1 cellular context compared by ENCODE assay signal in the genomic region with DNA sequence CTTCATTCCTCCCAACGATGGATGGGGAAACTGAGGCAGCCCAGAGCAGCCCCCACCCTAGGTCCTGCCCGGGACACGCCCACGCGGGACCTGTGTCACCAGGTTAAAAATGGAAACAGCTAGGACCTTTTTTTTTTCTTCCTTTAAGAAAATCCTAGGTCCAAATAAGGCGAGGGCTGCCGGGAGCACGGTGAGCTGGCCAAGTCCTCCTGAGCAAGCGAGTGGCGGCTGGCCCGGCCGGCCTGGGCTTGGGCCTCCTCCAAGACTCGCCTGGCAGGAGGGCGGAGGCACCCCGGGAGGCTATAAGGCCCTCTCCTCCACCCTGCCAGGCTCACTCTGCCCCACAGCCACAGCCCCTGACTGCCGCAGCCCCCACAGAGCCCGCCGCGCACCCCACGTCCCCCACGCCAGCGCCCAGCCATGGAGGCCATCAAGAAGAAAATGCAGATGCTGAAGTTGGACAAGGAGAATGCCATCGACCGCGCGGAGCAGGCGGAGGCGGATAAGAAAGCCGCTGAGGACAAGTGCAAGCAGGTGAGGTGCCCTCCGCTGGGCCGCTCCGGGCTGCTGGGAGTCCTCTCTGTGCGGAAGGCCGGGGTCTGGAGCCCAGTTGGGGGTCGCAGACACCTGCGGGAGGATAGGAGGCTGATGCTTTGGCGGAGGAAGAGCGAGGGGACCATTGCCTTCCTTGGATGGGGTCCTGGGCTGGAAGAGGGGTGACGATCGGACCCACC.
TF ChIP-seq lines count a peak whose summit lies in the region.

No MANE protein-coding gene starts in this region.

TF ChIP-seq in H1, 55 proteins besides CTCF, POLR2A, EP300 and RAD21:
- TF ChIP-seq CTBP2 (IDR thresholded peaks at IDR 0.05; ENCODE audit: borderline replicate concordance, insufficient read depth, insufficient read length, low read length) (no peak), GTF2F1 (IDR thresholded peaks at IDR 0.05; ENCODE audit: borderline replicate concordance, low read depth, low read length) (no peak), ZNF274 (IDR thresholded peaks at IDR 0.05; ENCODE audit: borderline replicate concordance, extremely low read depth, low read length) (no peak), BACH1 (IDR thresholded peaks at IDR 0.05; ENCODE audit: low read length) (no peak), JUND (IDR thresholded peaks at IDR 0.05; ENCODE audit: low read length) (no peak), SRF (IDR thresholded peaks at IDR 0.05; ENCODE audit: low read depth, low read length) (no peak), ASH2L (IDR thresholded peaks at IDR 0.05; ENCODE audit: low read length) (no peak)
- TF ChIP-seq, protein P1, sequence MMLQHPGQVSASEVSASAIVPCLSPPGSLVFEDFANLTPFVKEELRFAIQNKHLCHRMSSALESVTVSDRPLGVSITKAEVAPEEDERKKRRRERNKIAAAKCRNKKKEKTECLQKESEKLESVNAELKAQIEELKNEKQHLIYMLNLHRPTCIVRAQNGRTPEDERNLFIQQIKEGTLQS (IDR thresholded peaks at IDR 0.05; ENCODE audit: insufficient read depth, low read depth, low read length): no peak
- TF ChIP-seq, protein P2, sequence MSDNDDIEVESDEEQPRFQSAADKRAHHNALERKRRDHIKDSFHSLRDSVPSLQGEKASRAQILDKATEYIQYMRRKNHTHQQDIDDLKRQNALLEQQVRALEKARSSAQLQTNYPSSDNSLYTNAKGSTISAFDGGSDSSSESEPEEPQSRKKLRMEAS (IDR thresholded peaks at IDR 0.05): no peak
